In the genomic region with DNA sequence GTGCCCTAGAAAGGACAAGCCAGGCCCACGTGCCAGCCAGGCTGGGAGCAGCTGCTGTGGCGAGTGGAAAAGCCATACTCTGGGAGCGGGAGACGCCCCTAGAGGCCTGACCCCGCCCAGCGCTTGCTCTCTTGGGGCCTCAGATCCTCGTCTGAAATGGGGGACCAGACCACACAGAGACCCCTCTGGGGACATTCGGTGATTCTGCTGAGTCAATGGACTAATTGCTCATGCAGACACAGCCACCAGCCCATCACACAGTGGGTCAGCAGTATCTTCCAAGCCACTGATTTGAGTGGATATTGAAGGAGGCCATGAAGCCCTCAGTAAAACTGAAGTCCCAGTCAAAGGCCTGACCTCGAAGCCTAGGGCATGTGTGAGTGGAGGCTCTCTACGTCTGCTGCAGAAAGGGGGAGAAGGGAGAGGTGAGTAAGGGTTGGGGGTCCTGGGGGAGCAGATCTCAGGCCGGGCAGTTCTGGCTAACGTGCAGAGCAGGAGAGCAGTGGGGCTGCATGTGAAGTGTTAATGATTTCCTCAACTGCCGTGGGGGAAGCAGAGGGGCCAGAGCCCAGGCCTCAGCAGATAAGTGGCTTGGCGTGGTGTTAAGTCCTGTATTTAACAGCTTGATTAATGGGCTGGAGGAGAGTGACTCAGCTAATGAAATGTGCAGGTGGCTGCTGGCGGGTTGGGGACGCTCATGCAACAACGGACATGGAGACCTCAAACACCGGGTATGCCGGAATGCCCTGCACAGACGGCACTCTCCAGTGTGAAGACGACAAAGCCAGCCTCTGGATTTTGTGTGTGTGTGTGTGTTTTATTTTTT, we compare ENCODE assay signal across 1 cellular context.
TF ChIP-seq lines count a peak whose summit lies in the region.

No MANE protein-coding gene starts in this region.

TF ChIP-seq in K562, 482 proteins besides CTCF, POLR2A, EP300 and RAD21 (continued from another document):
- TF ChIP-seq, protein P1, sequence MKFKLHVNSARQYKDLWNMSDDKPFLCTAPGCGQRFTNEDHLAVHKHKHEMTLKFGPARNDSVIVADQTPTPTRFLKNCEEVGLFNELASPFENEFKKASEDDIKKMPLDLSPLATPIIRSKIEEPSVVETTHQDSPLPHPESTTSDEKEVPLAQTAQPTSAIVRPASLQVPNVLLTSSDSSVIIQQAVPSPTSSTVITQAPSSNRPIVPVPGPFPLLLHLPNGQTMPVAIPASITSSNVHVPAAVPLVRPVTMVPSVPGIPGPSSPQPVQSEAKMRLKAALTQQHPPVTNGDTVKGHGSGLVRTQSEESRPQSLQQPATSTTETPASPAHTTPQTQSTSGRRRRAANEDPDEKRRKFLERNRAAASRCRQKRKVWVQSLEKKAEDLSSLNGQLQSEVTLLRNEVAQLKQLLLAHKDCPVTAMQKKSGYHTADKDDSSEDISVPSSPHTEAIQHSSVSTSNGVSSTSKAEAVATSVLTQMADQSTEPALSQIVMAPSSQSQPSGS (CRISPR knock-in tag; IDR thresholded peaks at IDR 0.05), result no peak
- TF ChIP-seq RBFOX2 (IDR thresholded peaks at IDR 0.05; ENCODE audit: low read depth, low read length) (no peak), KDM5B (IDR thresholded peaks at IDR 0.05; ENCODE audit: insufficient replicate concordance, low read depth, low read length) (no peak), PRMT5 (CRISPR knock-in tag; IDR thresholded peaks at IDR 0.05) (no peak), BCOR (IDR thresholded peaks at IDR 0.05) (no peak), RBM14 (IDR thresholded peaks at IDR 0.05; ENCODE audit: borderline replicate concordance, insufficient read depth, low read depth, low read length) (no peak), SETDB1 (IDR thresholded peaks at IDR 0.05; ENCODE audit: low read length) (no peak), L3MBTL2 (IDR thresholded peaks at IDR 0.05) (0 out of 2 replicates have a peak, but pooled peaks have one; percentile 44), WHSC1 (IDR thresholded peaks at IDR 0.05; ENCODE audit: low read length) (no peak)
- TF ChIP-seq, protein P2, sequence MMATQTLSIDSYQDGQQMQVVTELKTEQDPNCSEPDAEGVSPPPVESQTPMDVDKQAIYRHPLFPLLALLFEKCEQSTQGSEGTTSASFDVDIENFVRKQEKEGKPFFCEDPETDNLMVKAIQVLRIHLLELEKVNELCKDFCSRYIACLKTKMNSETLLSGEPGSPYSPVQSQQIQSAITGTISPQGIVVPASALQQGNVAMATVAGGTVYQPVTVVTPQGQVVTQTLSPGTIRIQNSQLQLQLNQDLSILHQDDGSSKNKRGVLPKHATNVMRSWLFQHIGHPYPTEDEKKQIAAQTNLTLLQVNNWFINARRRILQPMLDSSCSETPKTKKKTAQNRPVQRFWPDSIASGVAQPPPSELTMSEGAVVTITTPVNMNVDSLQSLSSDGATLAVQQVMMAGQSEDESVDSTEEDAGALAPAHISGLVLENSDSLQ (IDR thresholded peaks at IDR 0.05), result peak; percentile 45; the same call in 1 of the 2 replicates
- TF ChIP-seq, protein P3, sequence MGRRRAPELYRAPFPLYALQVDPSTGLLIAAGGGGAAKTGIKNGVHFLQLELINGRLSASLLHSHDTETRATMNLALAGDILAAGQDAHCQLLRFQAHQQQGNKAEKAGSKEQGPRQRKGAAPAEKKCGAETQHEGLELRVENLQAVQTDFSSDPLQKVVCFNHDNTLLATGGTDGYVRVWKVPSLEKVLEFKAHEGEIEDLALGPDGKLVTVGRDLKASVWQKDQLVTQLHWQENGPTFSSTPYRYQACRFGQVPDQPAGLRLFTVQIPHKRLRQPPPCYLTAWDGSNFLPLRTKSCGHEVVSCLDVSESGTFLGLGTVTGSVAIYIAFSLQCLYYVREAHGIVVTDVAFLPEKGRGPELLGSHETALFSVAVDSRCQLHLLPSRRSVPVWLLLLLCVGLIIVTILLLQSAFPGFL (CRISPR knock-in tag; IDR thresholded peaks at IDR 0.05), result no peak
- TF ChIP-seq, protein P4, sequence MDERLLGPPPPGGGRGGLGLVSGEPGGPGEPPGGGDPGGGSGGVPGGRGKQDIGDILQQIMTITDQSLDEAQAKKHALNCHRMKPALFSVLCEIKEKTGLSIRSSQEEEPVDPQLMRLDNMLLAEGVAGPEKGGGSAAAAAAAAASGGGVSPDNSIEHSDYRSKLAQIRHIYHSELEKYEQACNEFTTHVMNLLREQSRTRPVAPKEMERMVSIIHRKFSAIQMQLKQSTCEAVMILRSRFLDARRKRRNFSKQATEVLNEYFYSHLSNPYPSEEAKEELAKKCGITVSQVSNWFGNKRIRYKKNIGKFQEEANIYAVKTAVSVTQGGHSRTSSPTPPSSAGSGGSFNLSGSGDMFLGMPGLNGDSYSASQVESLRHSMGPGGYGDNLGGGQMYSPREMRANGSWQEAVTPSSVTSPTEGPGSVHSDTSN (CRISPR knock-in tag; IDR thresholded peaks at IDR 0.05; ENCODE audit: low read depth), result no peak
- TF ChIP-seq, protein P4 (tag; conservative IDR thresholded peaks at IDR 0.05; ENCODE audit: low read depth), result peak; percentile 63
- TF ChIP-seq, protein P5, sequence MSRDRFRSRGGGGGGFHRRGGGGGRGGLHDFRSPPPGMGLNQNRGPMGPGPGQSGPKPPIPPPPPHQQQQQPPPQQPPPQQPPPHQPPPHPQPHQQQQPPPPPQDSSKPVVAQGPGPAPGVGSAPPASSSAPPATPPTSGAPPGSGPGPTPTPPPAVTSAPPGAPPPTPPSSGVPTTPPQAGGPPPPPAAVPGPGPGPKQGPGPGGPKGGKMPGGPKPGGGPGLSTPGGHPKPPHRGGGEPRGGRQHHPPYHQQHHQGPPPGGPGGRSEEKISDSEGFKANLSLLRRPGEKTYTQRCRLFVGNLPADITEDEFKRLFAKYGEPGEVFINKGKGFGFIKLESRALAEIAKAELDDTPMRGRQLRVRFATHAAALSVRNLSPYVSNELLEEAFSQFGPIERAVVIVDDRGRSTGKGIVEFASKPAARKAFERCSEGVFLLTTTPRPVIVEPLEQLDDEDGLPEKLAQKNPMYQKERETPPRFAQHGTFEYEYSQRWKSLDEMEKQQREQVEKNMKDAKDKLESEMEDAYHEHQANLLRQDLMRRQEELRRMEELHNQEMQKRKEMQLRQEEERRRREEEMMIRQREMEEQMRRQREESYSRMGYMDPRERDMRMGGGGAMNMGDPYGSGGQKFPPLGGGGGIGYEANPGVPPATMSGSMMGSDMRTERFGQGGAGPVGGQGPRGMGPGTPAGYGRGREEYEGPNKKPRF (IDR thresholded peaks at IDR 0.05; ENCODE audit: low read depth, low read length), result no peak
